ENCODE assay signal across 24 cellular contexts in the genomic region with DNA sequence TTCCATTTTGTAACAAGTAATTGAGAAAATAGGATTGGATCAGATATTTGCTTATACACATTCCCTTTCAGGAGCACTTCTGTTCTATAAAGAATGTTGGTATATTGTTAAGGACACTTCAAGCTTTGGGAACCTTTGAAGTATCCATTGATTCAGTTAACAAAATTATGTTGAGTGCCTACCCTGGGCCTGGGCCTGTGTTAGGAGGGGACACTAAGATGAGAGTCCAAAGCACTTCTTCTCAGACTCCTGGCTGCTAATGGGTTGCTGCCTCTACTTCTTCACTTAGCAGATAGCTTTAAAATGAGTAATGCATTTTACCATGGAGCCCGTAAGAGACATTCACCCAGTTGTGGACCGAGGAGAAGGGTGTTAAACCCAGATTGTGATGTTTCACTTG. TPM values are rescaled to one million over a fixed set of nuclear protein-coding genes. Genes with fewer than 3 reads are reported as not detected.
DNase-seq lines count a peak whose midpoint lies in the region; ATAC-seq, FAIRE-seq and TF ChIP-seq lines count a peak whose summit lies in the region.
"Had no signal": no experiment of that assay in that cellular context is flagged by ENCODE, and none has a peak within 500 bp of the region (broad histone marks: within the 10 kb centered on the region; RNA-seq: fewer than 3 reads in every experiment).

No MANE protein-coding gene starts in this region.

- H3K27me3 ChIP-seq in IMR-90 (ENCODE audit: control insufficient read depth, insufficient read depth, low read length) (no peaks in the 10 kb centered on the region), smooth muscle cell (ENCODE audit: low read depth) (no peaks in the 10 kb centered on the region), esophagus squamous epithelium (no peaks in the 10 kb centered on the region)
- H3K27me3 ChIP-seq: ascending aorta, right lobe of liver had no signal

- TF ChIP-seq CTCF in IMR-90 (conservative IDR thresholded peaks at IDR 0.05; ENCODE audit: low read depth, low read length): no peak
- TF ChIP-seq CTCF in smooth muscle cell (IDR thresholded peaks at IDR 0.05; ENCODE audit: borderline replicate concordance, insufficient read depth, poor library complexity, severe bottlenecking): no peak
- no peak for TF ChIP-seq CTCF in esophagus squamous epithelium (IDR thresholded peaks at IDR 0.05)

- CTCF ChIA-PET in activated CD8-positive, alpha-beta memory T cell treated with anti-CD3 and anti-CD28 coated beads, Interleukin-2, amount 10 ng/mL, durations not matched to agents 7 days and 5 days (lab: Charles Lee): interaction anchor here (1.0 to 1.4 kb wide), 7 partner anchors 11 to 86 kb away, joined by 3 to 6 read pairs (median 3); no protein-coding TSS in a partner anchor
- CTCF ChIA-PET in IMR-90 (lab: Yijun Ruan, JAX): interaction anchor here (0.8 kb wide), 1 partner anchor 16 kb away, joined by 3 read pairs; no protein-coding TSS in a partner anchor

- H3K9me3 ChIP-seq in IMR-90 (ENCODE audit: control insufficient read depth, insufficient read depth, low read length) (no peaks in the 10 kb centered on the region), smooth muscle cell (replicated peaks; ENCODE audit: low read depth) (no peaks in the 10 kb centered on the region), esophagus squamous epithelium (no peaks in the 10 kb centered on the region)
- H3K9me3 ChIP-seq: ascending aorta, right lobe of liver had no signal

- H4K5ac ChIP-seq in IMR-90 (ENCODE audit: low read depth, low read length): no peak overlapping the region

- H3K4me2 ChIP-seq in IMR-90 (ENCODE audit: low read depth, low read length) (peak overlapping the region; percentile 46), smooth muscle cell (no peak overlapping the region)

- peak overlapping the region; percentile 47 for H2BK5ac ChIP-seq in IMR-90 (ENCODE audit: low read depth, low read length, poor library complexity, severe bottlenecking)

- intact Hi-C loops in IMR-90 (cut with micrococcal nuclease): no loop called here
- intact Hi-C loops in esophagus squamous epithelium (cut with DNase I): no loop called here

- H3K79me1 ChIP-seq in IMR-90 (ENCODE audit: low read depth in 1 of 2, low read length in 2 of 2): peaks cover 52 to 79% of the 10 kb centered on the region in 2 experiments

- H3K27me3 Mint-ChIP-seq in activated CD8-positive, alpha-beta memory T cell treated with anti-CD3 and anti-CD28 coated beads, Interleukin-2, amount 10 ng/mL, durations not matched to agents 7 days and 5 days: no peaks in the 10 kb centered on the region
- H3K27me3 Mint-ChIP-seq in activated T-helper 17 cell treated with anti-CD3 and anti-CD28 coated beads, Interleukin-2, amount 50 U/mL, for 72 hours: no peaks in the 10 kb centered on the region
- H3K27me3 Mint-ChIP-seq: type B pancreatic cell had no signal

- TF ChIP-seq POLR2A in IMR-90 (IDR thresholded peaks at IDR 0.05; ENCODE audit: low read depth, low read length): no peak
- no peak for TF ChIP-seq POLR2A in esophagus squamous epithelium (IDR thresholded peaks at IDR 0.05)
- TF ChIP-seq POLR2A in H54 (IDR thresholded peaks at IDR 0.05; ENCODE audit: low read depth, low read length): no peak

- POLR2A ChIA-PET in IMR-90 (lab: Charles Lee; ENCODE audit: unreplicated experiment): no interaction called here

- peaks cover 29% of the 10 kb centered on the region for H3K9me1 ChIP-seq in IMR-90 (ENCODE audit: insufficient read depth, low read length)

- in situ Hi-C loops in IMR-90 (cut with MboI; ENCODE audit: low sequenced_read_pairs): no loop called here

- peak overlapping the region; percentile 16 for H3K27ac Mint-ChIP-seq in activated CD8-positive, alpha-beta memory T cell treated with anti-CD3 and anti-CD28 coated beads, Interleukin-2, amount 10 ng/mL, durations not matched to agents 7 days and 5 days
- H3K27ac Mint-ChIP-seq in activated T-helper 17 cell treated with anti-CD3 and anti-CD28 coated beads, Interleukin-2, amount 50 U/mL, for 72 hours: peak overlapping the region; percentile 61

- H3K9ac ChIP-seq in IMR-90 (ENCODE audit: low read depth, low read length) (no peak overlapping the region), smooth muscle cell (ENCODE audit: low read depth) (no peak overlapping the region)
- H3K9ac ChIP-seq: GM23248 had no signal

- DNase-seq in activated CD8-positive, alpha-beta memory T cell treated with anti-CD3 and anti-CD28 coated beads, Interleukin-2, amount 10 ng/mL, durations not matched to agents 7 days and 5 days: no peak
- no peak for DNase-seq in activated CD8-positive, alpha-beta memory T cell treated with anti-CD3 and anti-CD28 coated beads for 24 hours
- DNase-seq in IMR-90: no peak
- DNase-seq in smooth muscle cell (lab: John Stamatoyannopoulos, UW; ENCODE audit: unreplicated experiment): no peak
- DNase-seq in esophagus squamous epithelium (lab: John Stamatoyannopoulos, UW): no peak
- no peak for DNase-seq in H54 (ENCODE audit: insufficient read length, low spot score)
- DNase-seq: activated CD8-positive, alpha-beta memory T cell treated with anti-CD3 and anti-CD28 coated beads, Interleukin-2, amount 50 U/mL, for 48 hours; activated gamma-delta T cell treated with Interleukin-2 at 50 U/mL for 16 hours; central memory CD4-positive, alpha-beta T cell; foreskin fibroblast; GM23248; NCI-H526 treated with DMSO at 0.1 percent for 48 hours; posterior cingulate gyrus; right lobe of liver; SW 1271 had no signal

- H3K4me3 ChIP-seq in IMR-90 (ENCODE audit: insufficient read depth, low read depth, low read length) (no peak overlapping the region), smooth muscle cell (no peak overlapping the region), esophagus squamous epithelium (no peak overlapping the region)
- H3K4me3 ChIP-seq: ascending aorta, GM23248, right lobe of liver had no signal

- no peak overlapping the region for H4K8ac ChIP-seq in IMR-90 (ENCODE audit: low read depth in 2 of 2, low read length in 2 of 2)

- H2BK15ac ChIP-seq in IMR-90 (ENCODE audit: low read depth, low read length): no peak overlapping the region

- no peak overlapping the region for H3K56ac ChIP-seq in IMR-90 (ENCODE audit: extremely low read depth, insufficient read depth, low read length)

- no peak for TF ChIP-seq RAD21 in IMR-90 (IDR thresholded peaks at IDR 0.05; ENCODE audit: low read length)

- no peaks in the 10 kb centered on the region for H3K9me3 Mint-ChIP-seq in activated CD8-positive, alpha-beta memory T cell treated with anti-CD3 and anti-CD28 coated beads, Interleukin-2, amount 10 ng/mL, durations not matched to agents 7 days and 5 days (ENCODE audit: low read depth)
- no peaks in the 10 kb centered on the region for H3K9me3 Mint-ChIP-seq in activated T-helper 17 cell treated with anti-CD3 and anti-CD28 coated beads, Interleukin-2, amount 50 U/mL, for 72 hours
- H3K9me3 Mint-ChIP-seq: neural crest cell, type B pancreatic cell had no signal

- no peak overlapping the region for H2AK9ac ChIP-seq in IMR-90 (replicated peaks; ENCODE audit: low read depth, low read length, poor library complexity)

- no peak overlapping the region for H2AK5ac ChIP-seq in IMR-90 (ENCODE audit: low read depth, low read length)

- dilution Hi-C loops in IMR-90 (cut with HindIII; ENCODE audit: low sequenced_read_pairs, unreplicated experiment): no loop called here

- H3K36me3 ChIP-seq in IMR-90 (ENCODE audit: control insufficient read depth, insufficient read depth, low read length): peaks cover 10% of the 10 kb centered on the region
- H3K36me3 ChIP-seq in smooth muscle cell (ENCODE audit: low read depth): no peaks in the 10 kb centered on the region
- peaks cover 0 to 8% (median 0%) of the 10 kb centered on the region in 3 donors for H3K36me3 ChIP-seq in esophagus squamous epithelium

- no peak overlapping the region for H4K91ac ChIP-seq in IMR-90 (ENCODE audit: insufficient read depth, low read depth, low read length)

- peaks cover 93% of the 10 kb centered on the region for H3K79me2 ChIP-seq in smooth muscle cell (ENCODE audit: low read depth)

- FAIRE-seq in H54 (lab: Jason Lieb, UNC): no peak
- FAIRE-seq: D721Med had no signal

- H3K4me1 Mint-ChIP-seq in activated CD8-positive, alpha-beta memory T cell treated with anti-CD3 and anti-CD28 coated beads, Interleukin-2, amount 10 ng/mL, durations not matched to agents 7 days and 5 days: peaks cover 42% of the 10 kb centered on the region
- H3K4me1 Mint-ChIP-seq in activated T-helper 17 cell treated with anti-CD3 and anti-CD28 coated beads, Interleukin-2, amount 50 U/mL, for 72 hours: peaks cover 46% of the 10 kb centered on the region
- H3K4me1 Mint-ChIP-seq: neural crest cell had no signal

- H3K23ac ChIP-seq in IMR-90 (ENCODE audit: low read depth, low read length): peak overlapping the region; percentile 77; the same call in 1 of the 2 replicates

- H3K4me1 ChIP-seq in IMR-90 (ENCODE audit: control insufficient read depth, insufficient read depth, low read length) (peaks cover 15% of the 10 kb centered on the region), smooth muscle cell (ENCODE audit: low read depth) (no peaks in the 10 kb centered on the region), esophagus squamous epithelium (peaks cover 7 to 67% (median 13%) of the 10 kb centered on the region in 3 donors)

- peaks cover 19% of the 10 kb centered on the region for H3K36me3 Mint-ChIP-seq in activated CD8-positive, alpha-beta memory T cell treated with anti-CD3 and anti-CD28 coated beads, Interleukin-2, amount 10 ng/mL, durations not matched to agents 7 days and 5 days
- H3K36me3 Mint-ChIP-seq in activated T-helper 17 cell treated with anti-CD3 and anti-CD28 coated beads, Interleukin-2, amount 50 U/mL, for 72 hours (ENCODE audit: low read depth): peaks cover 1% of the 10 kb centered on the region

- H3K4ac ChIP-seq in IMR-90 (ENCODE audit: low read depth, low read length): peak overlapping the region; percentile 30; the same call in 1 of the 2 replicates

- no peak overlapping the region for H2BK20ac ChIP-seq in IMR-90 (ENCODE audit: low read depth, low read length)

- no TSS peak for BruUV-seq in IMR-90 (replicated peaks; lab: Mats Ljungman, UMichigan)

- no peak overlapping the region for H3K4me3 Mint-ChIP-seq in activated CD8-positive, alpha-beta memory T cell treated with anti-CD3 and anti-CD28 coated beads, Interleukin-2, amount 10 ng/mL, durations not matched to agents 7 days and 5 days
- H3K4me3 Mint-ChIP-seq in activated T-helper 17 cell treated with anti-CD3 and anti-CD28 coated beads, Interleukin-2, amount 50 U/mL, for 72 hours: no peak overlapping the region
- H3K4me3 Mint-ChIP-seq: CD14-positive monocyte, neural crest cell, type B pancreatic cell had no signal

- H3K27ac ChIP-seq in IMR-90 (ENCODE audit: insufficient read depth, low read length): no peak overlapping the region
- peak overlapping the region; percentile 2 for H3K27ac ChIP-seq in smooth muscle cell (ENCODE audit: low read depth)
- H3K27ac ChIP-seq in esophagus squamous epithelium: peak overlapping the region in 2 of 4 donors; percentile 68 to 69
- H3K27ac ChIP-seq: ascending aorta, GM23248, right lobe of liver had no signal

- H3K18ac ChIP-seq in IMR-90 (ENCODE audit: low read depth, low read length): no peak overlapping the region

- no CpG with 5 or more reads among the region's 2 CpGs for WGBS in IMR-90 (ENCODE audit: extremely low coverage in 2 of 2, insufficient read length in 1 of 2), 2 experiments
- WGBS in smooth muscle cell (ENCODE audit: low lambda C conversion rate): 24% methylated on average over 2 of the region's 2 CpGs
- 52 to 58% methylated on average over 2 of the region's 2 CpGs for WGBS in esophagus squamous epithelium, 2 donors

- ATAC-seq in activated CD8-positive, alpha-beta memory T cell treated with anti-CD3 and anti-CD28 coated beads, Interleukin-2, amount 10 ng/mL, durations not matched to agents 7 days and 5 days: no peak
- ATAC-seq in IMR-90 (ENCODE audit: low read depth) (peak; percentile 19; the same call in 1 of the 2 replicates), GM19023 (IDR thresholded peaks at IDR 0.05; ENCODE audit: unreplicated experiment) (no peak)
- no peak for ATAC-seq in activated T-helper 17 cell treated with anti-CD3 and anti-CD28 coated beads, Interleukin-2, amount 50 U/mL, for 72 hours (replicated peaks)
- ATAC-seq: left lobe of liver, right lobe of liver, Right ventricle myocardium inferior had no signal

- H2BK120ac ChIP-seq in IMR-90 (ENCODE audit: low read depth, low read length): no peak overlapping the region

- H4K20me1 ChIP-seq in IMR-90 (ENCODE audit: insufficient read depth, low read length) (peaks cover 20% of the 10 kb centered on the region; the same call in 1 of the 2 replicates), smooth muscle cell (ENCODE audit: low read depth) (peaks cover 97% of the 10 kb centered on the region)

- H2AFZ ChIP-seq in IMR-90 (replicated peaks; ENCODE audit: low read length, poor library complexity) (no peak overlapping the region), smooth muscle cell (ENCODE audit: low read depth) (no peak overlapping the region)
- H2AFZ ChIP-seq: GM23248 had no signal

- H3F3A ChIP-seq in smooth muscle cell (ENCODE audit: low read depth): no peaks in the 10 kb centered on the region

- H3K14ac ChIP-seq in IMR-90 (replicated peaks; ENCODE audit: low read depth, low read length): no peak overlapping the region; the same call in 1 of the 2 replicates

RNA-seq across cellular contexts. Expression of gene PTPN1, which starts 40.3 kb away (rescaled TPM):
- 10 to 100 TPM; 62.5 to 74.7 TPM for total RNA-seq in activated CD8-positive, alpha-beta memory T cell treated with anti-CD3 and anti-CD28 coated beads, Interleukin-2, amount 10 ng/mL, durations not matched to agents 7 days and 5 days
- total RNA-seq in IMR-90 (2012; rRNA removed): 31.7 and 38.0 TPM in 2 replicates
- polyA plus RNA-seq in IMR-90 (2012; rRNA removed): 37.1 and 37.4 TPM in 2 replicates
- 27.3 and 29.6 TPM in 2 replicates for polyA plus RNA-seq in IMR-90 (2012; cell fraction: cytosol; rRNA removed)
- 35.3 and 62.9 TPM in 2 replicates for polyA plus RNA-seq in IMR-90 (2012; cell fraction: nucleus; rRNA removed; ENCODE audit: low replicate concordance)
- total RNA-seq in activated T-helper 17 cell treated with anti-CD3 and anti-CD28 coated beads, Interleukin-2, amount 50 U/mL, for 72 hours: 10 to 100 TPM; 68.3 to 77.1 TPM
- 28.9 and 35.6 TPM in 2 replicates for total RNA-seq in smooth muscle cell
- polyA plus RNA-seq in smooth muscle cell: 16.1 and 19.4 TPM in 2 replicates
- 10 to 100 TPM; 23.6 to 30.6 (median 29.0) TPM for total RNA-seq in esophagus squamous epithelium
